ENCODE assay signal across 1 cellular context in genomic region chr9:127910613-127911205, GRCh38.
TF ChIP-seq lines count a peak whose summit lies in the region.

No MANE protein-coding gene starts in this region.

TF ChIP-seq in endothelial cell of umbilical vein, 7 proteins besides CTCF, POLR2A, EP300 and RAD21:
- TF ChIP-seq MYC (IDR thresholded peaks at IDR 0.05; ENCODE audit: low read depth, low read length) = no peak
- no peak for TF ChIP-seq JUN (IDR thresholded peaks at IDR 0.05; ENCODE audit: borderline replicate concordance, insufficient read depth, insufficient read length, low read depth)
- TF ChIP-seq FOS (IDR thresholded peaks at IDR 0.05; ENCODE audit: borderline replicate concordance, insufficient read depth, low read length) = no peak
- no peak for TF ChIP-seq GATA2 (IDR thresholded peaks at IDR 0.05; ENCODE audit: insufficient read depth, insufficient read length, low read depth, low read length)
- no peak for TF ChIP-seq EZH2 (IDR thresholded peaks at IDR 0.05; ENCODE audit: borderline replicate concordance, low read depth, low read length, severe bottlenecking)
- no peak for TF ChIP-seq POLR2AphosphoS5 (IDR thresholded peaks at IDR 0.05; ENCODE audit: insufficient read depth, low read depth, low read length)
- no peak for TF ChIP-seq MAX (IDR thresholded peaks at IDR 0.05; ENCODE audit: insufficient read depth, insufficient read length)
